Comparison of ENCODE assay signal across 21 cellular contexts in genomic region chr3:195077611-195078540, GRCh38.
A peak's percentile ranks its signal among the peaks of the same experiment; 100 is the strongest.
DNase-seq lines count a peak whose midpoint lies in the region; ATAC-seq, FAIRE-seq and TF ChIP-seq lines count a peak whose summit lies in the region.
"Had no signal": no experiment of that assay in that cellular context is flagged by ENCODE, and none has a peak within 500 bp of the region (broad histone marks: within the 10 kb centered on the region; RNA-seq: fewer than 3 reads in every experiment).

No MANE protein-coding gene starts in this region.

- no peak for ATAC-seq in right lobe of liver
- no peak for ATAC-seq in HepG2
- no peak for ATAC-seq in left ventricle myocardium superior
- no peak for ATAC-seq in upper lobe of right lung
- no peak for ATAC-seq in GM21528 (IDR thresholded peaks at IDR 0.05; ENCODE audit: low FRiP score, unreplicated experiment)
- ATAC-seq: activated naive CD8-positive, alpha-beta T cell treated with anti-CD3 and anti-CD28 coated beads, Interleukin-2, amount 50 U/mL, for 24 hours; GM12878; heart left ventricle; stimulated activated naive CD8-positive, alpha-beta T cell treated with anti-CD3 and anti-CD28 coated beads, Interleukin-15, Interleukin-2, amounts not matched to agents 100 U/mL and 50 U/mL, for 24 hours had no signal

- BruUV-seq in HepG2 (replicated peaks; lab: Mats Ljungman, UMichigan): no TSS peak

- H3K27me3 Mint-ChIP-seq in T-helper 2 cell treated with Interferon-gamma antibody and Interleukin-4, amounts not matched to agents 5 μg/mL and 100 μg/mL, for 36 hours (ENCODE audit: low read depth): peaks cover 2% of the 10 kb centered on the region
- H3K27me3 Mint-ChIP-seq: activated naive CD8-positive, alpha-beta T cell treated with anti-CD3 and anti-CD28 coated beads, Interleukin-2, amount 50 U/mL, for 24 hours; B cell had no signal

- DNase-seq in right lobe of liver (peak; percentile 16 to 43 (median 41)), HepG2 (ENCODE audit: low spot score) (no peak), NT2/D1 (ENCODE audit: low read depth, low spot score) (no peak), left ventricle myocardium superior (peak; percentile 28), upper lobe of right lung (peak; percentile 57), COLO829 (ENCODE audit: low spot score) (no peak)
- DNase-seq in T-helper 2 cell treated with Interferon-gamma antibody and Interleukin-4, amounts not matched to agents 5 μg/mL and 100 μg/mL, for 36 hours (ENCODE audit: low spot score): no peak
- DNase-seq: activated CD4-positive, alpha-beta T cell treated with anti-CD3 and anti-CD28 coated beads, Interleukin-2, amount 50 U/mL, for 4 hours; activated CD8-positive, alpha-beta memory T cell treated with anti-CD3 and anti-CD28 coated beads, Interleukin-2, amount 50 U/mL, for 48 hours; activated effector memory CD4-positive, alpha-beta T cell treated with anti-CD3 and anti-CD28 coated beads, Interleukin-2, amount 50 U/mL, for 16 hours; activated naive CD8-positive, alpha-beta T cell treated with anti-CD3 and anti-CD28 coated beads, Interleukin-2, amount 50 U/mL, for 24 hours; COR-L47; naive B cell; NCI-H1105; NCI-H2029 treated with DMSO at 0.1 percent for 48 hours; stimulated activated CD4-positive, alpha-beta T cell treated with anti-CD3 and anti-CD28 coated beads, Interleukin-12 subunit alpha, Interleukin-12 subunit beta, amount 100 ng/mL, for 4 hours; stimulated activated naive CD8-positive, alpha-beta T cell treated with anti-CD3 and anti-CD28 coated beads, Interleukin-15, Interleukin-2, amounts not matched to agents 100 U/mL and 50 U/mL, for 24 hours had no signal

- no peak overlapping the region for H3K4me3 ChIP-seq in right lobe of liver
- H3K4me3 ChIP-seq in HepG2 (replicated peaks in 1 of 3; ENCODE audit: insufficient read depth in 1 of 3, low read depth in 2 of 3, low read length in 3 of 3): no peak overlapping the region
- no peak overlapping the region for H3K4me3 ChIP-seq in NT2/D1 (ENCODE audit: insufficient read length, low read depth)
- no peak overlapping the region for H3K4me3 ChIP-seq in upper lobe of right lung
- H3K4me3 ChIP-seq: GM12878, heart left ventricle had no signal

- no peaks in the 10 kb centered on the region for H3K36me3 Mint-ChIP-seq in T-helper 2 cell treated with Interferon-gamma antibody and Interleukin-4, amounts not matched to agents 5 μg/mL and 100 μg/mL, for 36 hours (ENCODE audit: low read depth)
- H3K36me3 Mint-ChIP-seq: naive B cell had no signal

- no peak for TF ChIP-seq CTCF in right lobe of liver (IDR thresholded peaks at IDR 0.05)
- TF ChIP-seq CTCF in HepG2 (CRISPR knock-in tag; IDR thresholded peaks at IDR 0.05): no peak
- no peak for TF ChIP-seq CTCF in upper lobe of right lung (IDR thresholded peaks at IDR 0.05)

- TF ChIP-seq EP300 in HepG2 (IDR thresholded peaks at IDR 0.05; ENCODE audit: low read depth in 2 of 2, low read length in 2 of 2) (no peak), HepG2 (CRISPR knock-in tag; IDR thresholded peaks at IDR 0.05; ENCODE audit: borderline replicate concordance) (no peak)

- no peaks in the 10 kb centered on the region for H3K79me2 ChIP-seq in HepG2 (ENCODE audit: insufficient read depth, low read length)

- POLR2A ChIA-PET in HepG2 (lab: Yijun Ruan, JAX): no interaction called here

- no peak overlapping the region for H3K4me3 Mint-ChIP-seq in T-helper 2 cell treated with Interferon-gamma antibody and Interleukin-4, amounts not matched to agents 5 μg/mL and 100 μg/mL, for 36 hours
- H3K4me3 Mint-ChIP-seq: activated naive CD8-positive, alpha-beta T cell treated with anti-CD3 and anti-CD28 coated beads, Interleukin-2, amount 50 U/mL, for 24 hours; B cell had no signal

- H3K9me3 ChIP-seq in right lobe of liver (no peaks in the 10 kb centered on the region), HepG2 (ENCODE audit: low read length) (no peaks in the 10 kb centered on the region), NT2/D1 (ENCODE audit: insufficient read depth, low read length) (no peaks in the 10 kb centered on the region), upper lobe of right lung (no peaks in the 10 kb centered on the region)
- H3K9me3 ChIP-seq: heart left ventricle had no signal

- H3K27me3 ChIP-seq in right lobe of liver (no peaks in the 10 kb centered on the region), HepG2 (ENCODE audit: control insufficient read depth in 1 of 2, insufficient read depth in 2 of 2, low read length in 2 of 2) (no peaks in the 10 kb centered on the region), NT2/D1 (ENCODE audit: insufficient read depth, insufficient read length) (no peaks in the 10 kb centered on the region), upper lobe of right lung (no peaks in the 10 kb centered on the region)
- H3K27me3 ChIP-seq: heart left ventricle had no signal

- H2AFZ ChIP-seq in HepG2 (ENCODE audit: low read length): no peak overlapping the region

- H3K4me1 Mint-ChIP-seq in T-helper 2 cell treated with Interferon-gamma antibody and Interleukin-4, amounts not matched to agents 5 μg/mL and 100 μg/mL, for 36 hours (ENCODE audit: low read depth): peaks cover 2% of the 10 kb centered on the region

- H3K27ac ChIP-seq in right lobe of liver (no peak overlapping the region), HepG2 (ENCODE audit: extremely low read length, insufficient read depth, low read length) (no peak overlapping the region), upper lobe of right lung (no peak overlapping the region)

- H4K20me1 ChIP-seq in HepG2 (ENCODE audit: insufficient read depth, low read length): no peaks in the 10 kb centered on the region

- H3K4me1 ChIP-seq in right lobe of liver (no peaks in the 10 kb centered on the region), HepG2 (ENCODE audit: insufficient read depth, low read length) (no peaks in the 10 kb centered on the region), NT2/D1 (ENCODE audit: insufficient read depth, insufficient read length) (peaks cover 22% of the 10 kb centered on the region), upper lobe of right lung (peaks cover 17% of the 10 kb centered on the region)

- intact Hi-C loops in right lobe of liver (cut with DNase I): no loop called here
- intact Hi-C loops in HepG2 (cut with micrococcal nuclease; ENCODE audit: unreplicated experiment): no loop called here
- intact Hi-C loops in left ventricle myocardium superior (cut with micrococcal nuclease): no loop called here
- intact Hi-C loops in upper lobe of right lung (cut with DNase I): no loop called here

- in situ Hi-C loops in HepG2 (cut with HindIII; ENCODE audit: extremely low pct_ligation_motif_present, low pct_unique_long_range_greater_than_20kb): no loop called here

- no peaks in the 10 kb centered on the region for H3K36me3 ChIP-seq in right lobe of liver
- no peaks in the 10 kb centered on the region; a peak in 1 of 5 replicates for H3K36me3 ChIP-seq in HepG2 (replicated peaks in 1 of 2; ENCODE audit: control insufficient read depth in 1 of 2, insufficient read depth in 2 of 2, low read length in 2 of 2)
- H3K36me3 ChIP-seq in NT2/D1 (ENCODE audit: insufficient read depth, insufficient read length, low read length): peaks cover 9% of the 10 kb centered on the region
- no peaks in the 10 kb centered on the region for H3K36me3 ChIP-seq in upper lobe of right lung
- H3K36me3 ChIP-seq: heart left ventricle had no signal

- no peak for TF ChIP-seq RAD21 in HepG2 (CRISPR knock-in tag; IDR thresholded peaks at IDR 0.05)

- no peak overlapping the region for H3K9ac ChIP-seq in HepG2 (ENCODE audit: insufficient read depth, low read depth, low read length)
- peak overlapping the region; percentile 16 for H3K9ac ChIP-seq in NT2/D1 (ENCODE audit: insufficient read length, low read depth)

- TF ChIP-seq POLR2A in right lobe of liver (IDR thresholded peaks at IDR 0.05) (no peak), HepG2 (IDR thresholded peaks at IDR 0.05; ENCODE audit: insufficient read depth in 1 of 2, low read depth in 2 of 2, low read length in 2 of 2) (no peak)

- H3K4me2 ChIP-seq in HepG2 (ENCODE audit: low read depth, low read length): no peak overlapping the region

- no peaks in the 10 kb centered on the region for H3K9me3 Mint-ChIP-seq in T-helper 2 cell treated with Interferon-gamma antibody and Interleukin-4, amounts not matched to agents 5 μg/mL and 100 μg/mL, for 36 hours
- H3K9me3 Mint-ChIP-seq: activated naive CD8-positive, alpha-beta T cell treated with anti-CD3 and anti-CD28 coated beads, Interleukin-2, amount 50 U/mL, for 24 hours; naive B cell had no signal

- no peak for FAIRE-seq in HepG2 (lab: Jason Lieb, UNC)
- FAIRE-seq: GM12878 had no signal

- WGBS in right lobe of liver (ENCODE audit: insufficient coverage, low coverage, low lambda C conversion rate, missing lambda C conversion rate): 80% methylated on average over 9 of the region's 29 CpGs
- WGBS in HepG2 (ENCODE audit: low lambda C conversion rate): 98% methylated on average over 20 of the region's 29 CpGs

- no peak overlapping the region for H3K27ac Mint-ChIP-seq in T-helper 2 cell treated with Interferon-gamma antibody and Interleukin-4, amounts not matched to agents 5 μg/mL and 100 μg/mL, for 36 hours
- H3K27ac Mint-ChIP-seq: activated naive CD8-positive, alpha-beta T cell treated with anti-CD3 and anti-CD28 coated beads, Interleukin-2, amount 50 U/mL, for 24 hours; B cell had no signal

- CTCF ChIA-PET in HepG2 (lab: Yijun Ruan, JAX; ENCODE audit: low intra/inter-chr PET ratio, low total read pairs): no interaction called here

TF ChIP-seq in HepG2, 621 proteins besides CTCF, POLR2A, EP300 and RAD21 (continues in another document):
- TF ChIP-seq ZXDC (CRISPR knock-in tag; IDR thresholded peaks at IDR 0.05) (no peak), KLF12 (CRISPR knock-in tag; IDR thresholded peaks at IDR 0.05; ENCODE audit: borderline replicate concordance) (no peak)

Comparison
In these comparisons a context has a peak if more than half of its experiments do, and no peak if none do; other contexts are left out.
1. DNase-seq: peak in right lobe of liver (3 of 3), left ventricle myocardium superior (single experiment) and upper lobe of right lung (single experiment); none in HepG2 (single experiment), NT2/D1 (single experiment), T-helper 2 cell treated with Interferon-gamma antibody and Interleukin-4, amounts not matched to agents 5 μg/mL and 100 μg/mL, for 36 hours (single experiment) and COLO829 (single experiment).